ENCODE assay signal across 8 cellular contexts in genomic region chr12:57545809-57546437, GRCh38. TPM values are rescaled to one million over a fixed set of nuclear protein-coding genes. Genes with fewer than 3 reads are reported as not detected.
DNase-seq lines count a peak whose midpoint lies in the region; ATAC-seq and TF ChIP-seq lines count a peak whose summit lies in the region.

No MANE protein-coding gene starts in this region.

- H3K9ac ChIP-seq in iPS-18a (ENCODE audit: low read length) = peak overlapping the region; percentile 93

- peaks cover 45% of the 10 kb centered on the region for H3K4me1 Mint-ChIP-seq in activated CD4-positive, alpha-beta T cell treated with anti-CD3 and anti-CD28 coated beads for 36 hours

- H3K27ac Mint-ChIP-seq in activated CD4-positive, alpha-beta T cell treated with anti-CD3 and anti-CD28 coated beads for 36 hours = peak overlapping the region; percentile 99

- intact Hi-C loops in activated CD4-positive, alpha-beta T cell treated with anti-CD3 and anti-CD28 coated beads for 36 hours (cut with DNase I, micrococcal nuclease) = loop anchor here in 1 of 2 experiments (2.0 kb wide), 1 partner anchor 59 kb away; no protein-coding TSS in a partner anchor
- intact Hi-C loops in stomach (cut with DNase I; ENCODE audit: low total_unique reads) = no loop called here

- TF ChIP-seq CTCF in WI38 (IDR thresholded peaks at IDR 0.05; ENCODE audit: low read depth, low read length) = no peak
- TF ChIP-seq CTCF in stomach (IDR thresholded peaks at IDR 0.05) = no peak

- POLR2A ChIA-PET in activated CD4-positive, alpha-beta T cell treated with anti-CD3 and anti-CD28 coated beads for 36 hours (lab: Charles Lee) = interaction anchor here (0.5 to 1.8 kb wide), 3 partner anchors 20 to 144 kb away, joined by 4 to 8 read pairs (median 5); partner anchors contain the start of gene DDIT3

- peaks cover 21% of the 10 kb centered on the region for H3K27me3 ChIP-seq in iPS-18a (ENCODE audit: control insufficient read depth, insufficient read depth, low read length)
- peaks cover 0 to 31% (median 25%) of the 10 kb centered on the region in 3 donors for H3K27me3 ChIP-seq in stomach

- no peak for ATAC-seq in activated CD4-positive, alpha-beta T cell treated with anti-CD3 and anti-CD28 coated beads for 36 hours
- no peak for ATAC-seq in HG02870 (IDR thresholded peaks at IDR 0.05; ENCODE audit: unreplicated experiment)
- ATAC-seq in activated CD4-positive, CD25-positive, alpha-beta regulatory T cell treated with anti-CD3 and anti-CD28 coated beads, Interleukin-2, amount 50 U/mL, for 24 hours = no peak

- H3K4me3 ChIP-seq in WI38 (ENCODE audit: low read depth, low read length) (peak overlapping the region; percentile 79), iPS-18a (ENCODE audit: low read length) (peak overlapping the region; percentile 86), stomach (peak overlapping the region; percentile 86 to 100 (median 96))

- no peaks in the 10 kb centered on the region for H3K9me3 Mint-ChIP-seq in activated CD4-positive, alpha-beta T cell treated with anti-CD3 and anti-CD28 coated beads for 36 hours (ENCODE audit: low read depth)

- DNase-seq in activated CD4-positive, alpha-beta T cell treated with anti-CD3 and anti-CD28 coated beads for 36 hours = peak; percentile 44
- no peak for DNase-seq in activated CD4-positive, alpha-beta T cell treated with anti-CD3 and anti-CD28 coated beads, Interleukin-2, amount 50 U/mL, for 4 hours
- DNase-seq in stomach (no peak), G401 (ENCODE audit: low spot score) (no peak)

- no peaks in the 10 kb centered on the region for H3K9me3 ChIP-seq in iPS-18a (ENCODE audit: control insufficient read depth, low read depth, low read length)
- no peaks in the 10 kb centered on the region for H3K9me3 ChIP-seq in stomach

- H3K27me3 Mint-ChIP-seq in activated CD4-positive, alpha-beta T cell treated with anti-CD3 and anti-CD28 coated beads for 36 hours = peaks cover 13% of the 10 kb centered on the region

- no peak for TF ChIP-seq EP300 in stomach (IDR thresholded peaks at IDR 0.05)

- CTCF ChIA-PET in activated CD4-positive, alpha-beta T cell treated with anti-CD3 and anti-CD28 coated beads for 36 hours (lab: Charles Lee) = interaction anchor here (0.6 to 1.8 kb wide), 9 partner anchors 37 to 306 kb away, joined by 3 to 11 read pairs (median 3); partner anchors contain the start of gene PIP4K2C

- no peak for TF ChIP-seq POLR2A in stomach (IDR thresholded peaks at IDR 0.05)

- 53 to 67% (median 57%) methylated on average over 14 to 15 of the region's 15 CpGs for WGBS in stomach, 5 donors

- H3K36me3 ChIP-seq in iPS-18a (ENCODE audit: control insufficient read depth, low read depth, low read length) (peaks cover 8% of the 10 kb centered on the region), stomach (peaks cover 3 to 20% (median 18%) of the 10 kb centered on the region in 4 donors)

- H3K4me3 Mint-ChIP-seq in activated CD4-positive, alpha-beta T cell treated with anti-CD3 and anti-CD28 coated beads for 36 hours = peak overlapping the region; percentile 99

- in situ Hi-C loops in G401 (cut with HindIII; ENCODE audit: low sequenced_read_pairs) = no loop called here

- H3K4me1 ChIP-seq in iPS-18a (ENCODE audit: control insufficient read depth, low read depth, low read length) (peaks cover 20% of the 10 kb centered on the region), stomach (peaks cover 14 to 58% (median 35%) of the 10 kb centered on the region in 4 donors)

- H3K36me3 Mint-ChIP-seq in activated CD4-positive, alpha-beta T cell treated with anti-CD3 and anti-CD28 coated beads for 36 hours (ENCODE audit: low read depth) = peaks cover 16% of the 10 kb centered on the region

- H3K27ac ChIP-seq in iPS-18a (ENCODE audit: low read length) (no peak overlapping the region), stomach (peak overlapping the region; percentile 93 to 98 (median 96))

RNA-seq across cellular contexts. Expression of gene DCTN2, which starts 1.1 kb away (rescaled TPM):
- 10 to 100 TPM; 69.7 to 81.2 TPM for total RNA-seq in activated CD4-positive, alpha-beta T cell treated with anti-CD3 and anti-CD28 coated beads for 36 hours
- total RNA-seq in stomach = 100 to 1,000 TPM in 3 of 5 donors, 10 to 100 TPM in 2; 28.6 to 177 (median 102) TPM
- polyA plus RNA-seq in stomach = 100 to 1,000 TPM in 2 of 3 donors, 10 to 100 TPM in 1; 90.0 to 168 (median 110) TPM
- 158 and 162 TPM in 2 replicates for total RNA-seq in G401 (2014; rRNA removed; shearing (Covaris generic))

RNA-seq across cellular contexts. Expression of gene KIF5A, which starts 3.9 kb away (rescaled TPM):
- total RNA-seq in activated CD4-positive, alpha-beta T cell treated with anti-CD3 and anti-CD28 coated beads for 36 hours = 1 to 10 TPM; 1.3 to 1.4 TPM
- total RNA-seq in stomach = 1 to 10 TPM in 4 of 5 donors, not detected in 1; 1.3 to 2.3 (median 1.6) TPM
- polyA plus RNA-seq in stomach = under 1 TPM; 0.19 to 0.40 (median 0.31) TPM
- total RNA-seq in G401 (2014; rRNA removed; shearing (Covaris generic)) = not detected in 2 replicates

RNA-seq across cellular contexts. Expression of gene MBD6, which starts 23.3 kb away (rescaled TPM):
- 10 to 100 TPM; 31.3 to 43.6 TPM for total RNA-seq in activated CD4-positive, alpha-beta T cell treated with anti-CD3 and anti-CD28 coated beads for 36 hours
- total RNA-seq in stomach = 100 to 1,000 TPM in 1 of 5 donors, 10 to 100 TPM in 3, 1 to 10 TPM in 1; 4.8 to 129 (median 32.2) TPM
- 10 to 100 TPM; 23.2 to 30.9 (median 28.7) TPM for polyA plus RNA-seq in stomach
- 1.4 and 2.1 TPM in 2 replicates for total RNA-seq in G401 (2014; rRNA removed; shearing (Covaris generic))

RNA-seq across cellular contexts. Expression of gene DDIT3, which starts 25.6 kb away (rescaled TPM):
- 10 to 100 TPM; 31.2 to 32.2 TPM for total RNA-seq in activated CD4-positive, alpha-beta T cell treated with anti-CD3 and anti-CD28 coated beads for 36 hours
- 100 to 1,000 TPM in 1 of 5 donors, 10 to 100 TPM in 3, 1 to 10 TPM in 1; 7.5 to 159 (median 36.2) TPM for total RNA-seq in stomach
- 10 to 100 TPM; 49.7 to 83.4 (median 68.7) TPM for polyA plus RNA-seq in stomach
- 23.7 and 24.6 TPM in 2 replicates for total RNA-seq in G401 (2014; rRNA removed; shearing (Covaris generic))

RNA-seq across cellular contexts. Expression of gene PIP4K2C, which starts 45.1 kb away (rescaled TPM):
- total RNA-seq in activated CD4-positive, alpha-beta T cell treated with anti-CD3 and anti-CD28 coated beads for 36 hours = 10 to 100 TPM; 12.1 to 14.9 TPM
- total RNA-seq in stomach = 100 to 1,000 TPM in 1 of 5 donors, 10 to 100 TPM in 4; 15.9 to 116 (median 46.1) TPM
- polyA plus RNA-seq in stomach = 10 to 100 TPM; 14.1 to 39.7 (median 20.1) TPM
- 19.4 and 25.2 TPM in 2 replicates for total RNA-seq in G401 (2014; rRNA removed; shearing (Covaris generic))
